Comparison of ENCODE assay signal across 8 cellular contexts in genomic region chr17:36485805-36486203, GRCh38. TPM values are rescaled to one million over a fixed set of nuclear protein-coding genes. Genes with fewer than 3 reads are reported as not detected.
DNase-seq lines count a peak whose midpoint lies in the region; ATAC-seq and TF ChIP-seq lines count a peak whose summit lies in the region.

No MANE protein-coding gene starts in this region.

- TF ChIP-seq CTCF in GM06990 (IDR thresholded peaks at IDR 0.05; ENCODE audit: insufficient read depth, low read length, poor library complexity, severe bottlenecking) (no peak), coronary artery (IDR thresholded peaks at IDR 0.05) (no peak), neural progenitor cell (IDR thresholded peaks at IDR 0.05) (no peak)

- H3K9me3 ChIP-seq in neural progenitor cell (ENCODE audit: low read depth), result no peaks in the 10 kb centered on the region

- no peak overlapping the region for H3K27ac Mint-ChIP-seq in neural progenitor cell

- peaks cover 10% of the 10 kb centered on the region for H3F3A ChIP-seq in neural progenitor cell (ENCODE audit: low read depth)

- H3K36me3 ChIP-seq in GM06990 (ENCODE audit: control insufficient read depth, insufficient read depth, low read length), result no peaks in the 10 kb centered on the region
- no peaks in the 10 kb centered on the region for H3K36me3 ChIP-seq in neural progenitor cell

- ATAC-seq in HG02798 (IDR thresholded peaks at IDR 0.05; ENCODE audit: poor library complexity, unreplicated experiment) (no peak), HG03108 (IDR thresholded peaks at IDR 0.05; ENCODE audit: unreplicated experiment) (no peak), GM18498 (IDR thresholded peaks at IDR 0.05; ENCODE audit: unreplicated experiment) (no peak), GM18505 (IDR thresholded peaks at IDR 0.05; ENCODE audit: unreplicated experiment) (no peak)

- H3K9ac ChIP-seq in neural progenitor cell, result no peak overlapping the region

- peaks cover 2% of the 10 kb centered on the region; the same call in 1 of the 2 replicates for H3K27me3 ChIP-seq in GM06990 (replicated peaks; ENCODE audit: control insufficient read depth, insufficient read depth, low read length)
- H3K27me3 ChIP-seq in neural progenitor cell, result peaks cover 41% of the 10 kb centered on the region

- no peak for TF ChIP-seq POLR2A in GM18505 (IDR thresholded peaks at IDR 0.05; ENCODE audit: borderline replicate concordance, extremely low read depth, insufficient read depth, insufficient read length)

- H3K4me2 ChIP-seq in neural progenitor cell, result peak overlapping the region; percentile 96

- H3K4me3 ChIP-seq in GM06990 (replicated peaks; ENCODE audit: low read depth, low read length) (peak overlapping the region; percentile 69), coronary artery (peak overlapping the region; percentile 100), neural progenitor cell (peak overlapping the region; percentile 90)
- peak overlapping the region; percentile 95 for H3K4me3 ChIP-seq in Jurkat, Clone E6-1 (ENCODE audit: low read length)

- H3K27ac ChIP-seq in coronary artery, result peak overlapping the region; percentile 89 to 96
- no peak overlapping the region for H3K27ac ChIP-seq in neural progenitor cell

- peaks cover 43% of the 10 kb centered on the region for H3K79me2 ChIP-seq in neural progenitor cell (ENCODE audit: low read depth)

- peaks cover 18% of the 10 kb centered on the region for H3K36me3 Mint-ChIP-seq in neural progenitor cell

- peak overlapping the region; percentile 93 for H2AFZ ChIP-seq in neural progenitor cell (replicated peaks)

- H3K27me3 Mint-ChIP-seq in neural progenitor cell (ENCODE audit: insufficient read depth, low read depth), result peaks cover 16% of the 10 kb centered on the region

- H4K20me1 ChIP-seq in neural progenitor cell (ENCODE audit: low read depth), result peaks cover 17% of the 10 kb centered on the region

- peaks cover 2% of the 10 kb centered on the region for H3K4me1 ChIP-seq in neural progenitor cell

- no peak for DNase-seq in GM06990 (ENCODE audit: extremely low read depth, insufficient read length)
- no peak for DNase-seq in Jurkat, Clone E6-1 (ENCODE audit: low read depth, low spot score)
- DNase-seq in coronary artery (ENCODE audit: low spot score), result no peak
- DNase-seq in neural progenitor cell (ENCODE audit: low spot score), result peak; percentile 55

- H3K4me3 Mint-ChIP-seq in neural progenitor cell, result peak overlapping the region; percentile 100

- H3K9me3 Mint-ChIP-seq in neural progenitor cell, result peaks cover 4% of the 10 kb centered on the region

- H3K4me1 Mint-ChIP-seq in neural progenitor cell, result peaks cover 28% of the 10 kb centered on the region

RNA-seq across cellular contexts. Expression of gene ZNHIT3, which starts 0.7 kb away (rescaled TPM):
- 102 TPM for polyA plus RNA-seq in Jurkat, Clone E6-1 (2012; ENCODE audit: insufficient read depth, insufficient read length)
- 68.4 and 83.5 TPM in 2 replicates for total RNA-seq in neural progenitor cell (ENCODE audit: low replicate concordance)

RNA-seq across cellular contexts. Expression of gene MYO19, which starts 48.9 kb away (rescaled TPM):
- polyA plus RNA-seq in Jurkat, Clone E6-1 (2012; ENCODE audit: insufficient read depth, insufficient read length), result 79.1 TPM
- total RNA-seq in neural progenitor cell (ENCODE audit: low replicate concordance), result 72.4 and 101 TPM in 2 replicates

RNA-seq across cellular contexts. Expression of gene PIGW, which starts 49.0 kb away (rescaled TPM):
- 7.7 TPM for polyA plus RNA-seq in Jurkat, Clone E6-1 (2012; ENCODE audit: insufficient read depth, insufficient read length)
- 7.0 and 10.2 TPM in 2 replicates for total RNA-seq in neural progenitor cell (ENCODE audit: low replicate concordance)

RNA-seq across cellular contexts. Expression of gene GGNBP2, which starts 58.9 kb away (rescaled TPM):
- 48.8 TPM for polyA plus RNA-seq in Jurkat, Clone E6-1 (2012; ENCODE audit: insufficient read depth, insufficient read length)
- 44.4 and 79.5 TPM in 2 replicates for total RNA-seq in neural progenitor cell (ENCODE audit: low replicate concordance)
